8 cellular contexts compared by ENCODE assay signal in the genomic region with DNA sequence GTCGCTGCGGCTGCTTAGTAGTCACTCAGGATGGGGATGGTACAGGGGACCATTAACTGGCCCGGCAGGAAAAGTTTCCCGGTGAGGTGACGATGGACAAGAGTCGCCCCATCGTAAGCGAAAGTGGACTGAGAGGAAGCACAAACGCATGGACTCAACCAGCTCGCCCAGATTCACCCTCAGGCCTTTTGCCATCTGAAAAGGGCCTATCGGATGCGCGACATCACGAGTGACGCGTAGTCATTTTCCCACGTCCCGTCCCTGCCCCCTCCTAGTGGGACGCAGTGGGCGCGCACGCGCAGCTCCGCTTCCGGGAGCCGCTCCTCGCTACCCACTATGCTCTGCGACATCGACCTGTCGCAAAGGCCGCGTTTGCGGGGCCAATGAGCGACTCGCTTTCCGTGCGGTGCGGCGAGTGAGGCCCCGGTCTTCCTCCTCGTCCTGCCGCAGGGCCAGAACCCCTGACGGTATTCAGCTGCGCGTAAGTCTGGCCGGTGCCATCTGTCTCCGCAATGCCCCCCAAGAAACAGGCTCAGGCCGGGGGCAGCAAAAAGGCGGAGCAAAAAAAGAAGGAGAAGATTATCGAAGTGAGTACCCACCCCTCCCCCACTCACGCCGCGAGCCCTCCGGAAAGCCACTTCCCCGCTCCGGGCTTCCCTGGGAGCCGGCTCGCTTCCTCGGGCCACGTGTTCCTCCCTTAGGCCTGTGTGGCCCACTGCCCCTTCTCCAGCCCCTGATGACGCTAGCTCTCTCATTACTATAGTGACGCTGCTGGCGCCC. TPM values are rescaled to one million over a fixed set of nuclear protein-coding genes. Genes with fewer than 3 reads are reported as not detected.
A peak's percentile ranks its signal among the peaks of the same experiment; 100 is the strongest.
DNase-seq lines count a peak whose midpoint lies in the region; ATAC-seq and TF ChIP-seq lines count a peak whose summit lies in the region.

A gene (plus strand): TSS at position 390 of the 780 bp plus-strand sequence. CDS start 123 bp downstream, at position 513.

- peaks cover 51% of the 10 kb centered on the region for H3K79me2 ChIP-seq in smooth muscle cell (ENCODE audit: low read depth)

- no peaks in the 10 kb centered on the region for H3K27me3 ChIP-seq in smooth muscle cell (ENCODE audit: low read depth)

- 1% methylated on average over 58 of the region's 63 CpGs for whole genome bisulfite sequencing in smooth muscle cell (ENCODE audit: low lambda C conversion rate)

- no peaks in the 10 kb centered on the region for H3K36me3 Mint-ChIP-seq in WTC11

- no peaks in the 10 kb centered on the region for H3K9me3 Mint-ChIP-seq in WTC11

- H3K27ac Mint-ChIP-seq in WTC11, result peak within 1 kb of the TSS; percentile 99

- no peaks in the 10 kb centered on the region for H3K9me3 ChIP-seq in smooth muscle cell (replicated peaks; ENCODE audit: low read depth)

- H4K20me1 ChIP-seq in smooth muscle cell (ENCODE audit: low read depth), result peaks cover 43% of the 10 kb centered on the region

- H3K27ac ChIP-seq in smooth muscle cell (ENCODE audit: low read depth), result peak within 1 kb of the TSS; percentile 97

- peaks cover 31% of the 10 kb centered on the region for H3K4me1 ChIP-seq in smooth muscle cell (ENCODE audit: low read depth)

- TF ChIP-seq CTCF in AG04449 (IDR thresholded peaks at IDR 0.05; ENCODE audit: insufficient read depth, low read length, missing control alignments) (no peak), WTC11 (IDR thresholded peaks at IDR 0.05) (no peak), cardiac fibroblast (IDR thresholded peaks at IDR 0.05; ENCODE audit: low read depth, low read length) (no peak), smooth muscle cell (IDR thresholded peaks at IDR 0.05; ENCODE audit: borderline replicate concordance, insufficient read depth, poor library complexity, severe bottlenecking) (no peak)

- no peaks in the 10 kb centered on the region for H3F3A ChIP-seq in smooth muscle cell (ENCODE audit: low read depth)

- H3K4me3 ChIP-seq in AG04449 (ENCODE audit: low read depth, low read length) (peak within 1 kb of the TSS; percentile 82), cardiac fibroblast (replicated peaks in 1 of 2; ENCODE audit: low read depth in 2 of 2, low read length in 2 of 2) (peak within 1 kb of the TSS; percentile 75 to 83), smooth muscle cell (peak within 1 kb of the TSS; percentile 77)

- H3K9ac ChIP-seq in smooth muscle cell (ENCODE audit: low read depth), result peak within 1 kb of the TSS; percentile 96

- peak; percentile 92 for DNase-seq in AG04449 (ENCODE audit: low read depth, low spot score)
- peak; percentile 99 for DNase-seq in NCI-H226
- peak; percentile 92 for DNase-seq in WTC11 (ENCODE audit: low spot score)
- DNase-seq in cardiac fibroblast (ENCODE audit: low read depth in 2 of 2), result peak; percentile 98 to 99
- DNase-seq in iPS-NIHi11 (ENCODE audit: low spot score), result peak; percentile 95
- peak; percentile 89 for DNase-seq in smooth muscle cell (lab: John Stamatoyannopoulos, UW; ENCODE audit: unreplicated experiment)

- H3K4me3 Mint-ChIP-seq in WTC11, result peak within 1 kb of the TSS; percentile 99

- H3K4me1 Mint-ChIP-seq in WTC11, result peaks cover 44% of the 10 kb centered on the region

- no peaks in the 10 kb centered on the region for H3K36me3 ChIP-seq in smooth muscle cell (ENCODE audit: low read depth)

- POLR2A ChIA-PET in AG04449 (lab: Yijun Ruan, JAX), result interaction anchor here (0.7 to 1.4 kb wide), 6 partner anchors 13 to 104 kb away, joined by 3 to 11 read pairs (median 4); a partner anchor contains a TSS
- POLR2A ChIA-PET in WTC11 (lab: Charles Lee), result interaction anchor here (0.7 to 2.4 kb wide), 5 partner anchors 24 to 1195 kb away, joined by 3 to 16 read pairs (median 3); a partner anchor contains a TSS

- peak within 1 kb of the TSS; percentile 89 for H3K4me2 ChIP-seq in smooth muscle cell

- CTCF ChIA-PET in AG04449 (lab: Yijun Ruan, JAX) (interaction anchor here (0.9 to 1.9 kb wide), 2 partner anchors 17 to 156 kb away, joined by 3 to 14 read pairs; no protein-coding TSS in a partner anchor), WTC11 (lab: Charles Lee) (interaction anchor here (0.5 to 1.3 kb wide), 4 partner anchors 25 to 747 kb away, joined by 3 to 5 read pairs (median 4); a partner anchor contains a TSS)

- no peaks in the 10 kb centered on the region; the same call in 1 of the 2 replicates for H3K27me3 Mint-ChIP-seq in WTC11 (ENCODE audit: low read depth)

- ATAC-seq in GM18873 (IDR thresholded peaks at IDR 0.05; ENCODE audit: low FRiP score, unreplicated experiment) (peak; percentile 85), HG03139 (IDR thresholded peaks at IDR 0.05; ENCODE audit: unreplicated experiment) (peak; percentile 77), WTC11 (peak; percentile 91)

- H2AFZ ChIP-seq in smooth muscle cell (ENCODE audit: low read depth), result peak within 1 kb of the TSS; percentile 90

TF ChIP-seq in WTC11, 78 proteins besides CTCF, POLR2A, EP300 and RAD21 (continues in another document):
- TF ChIP-seq CREM (CRISPR knock-in tag; IDR thresholded peaks at IDR 0.05) (peak; percentile 83), ELF4 (CRISPR knock-in tag; IDR thresholded peaks at IDR 0.05; ENCODE audit: low read depth) (no peak), ZNF138 (CRISPR knock-in tag; conservative IDR thresholded peaks at IDR 0.05) (no peak), NFATC4 (CRISPR knock-in tag; IDR thresholded peaks at IDR 0.05) (no peak), SP1 (CRISPR knock-in tag; conservative IDR thresholded peaks at IDR 0.05) (peak; percentile 73), FOXJ3 (CRISPR knock-in tag; IDR thresholded peaks at IDR 0.05; ENCODE audit: borderline replicate concordance) (no peak), ZNF121 (CRISPR knock-in tag; IDR thresholded peaks at IDR 0.05) (no peak), CBFB (CRISPR knock-in tag; IDR thresholded peaks at IDR 0.05; ENCODE audit: low read depth) (no peak), ZNF263 (CRISPR knock-in tag; IDR thresholded peaks at IDR 0.05; ENCODE audit: low read depth) (no peak), JAZF1 (CRISPR knock-in tag; IDR thresholded peaks at IDR 0.05) (no peak), NR1H2 (CRISPR knock-in tag; IDR thresholded peaks at IDR 0.05) (no peak), ZNF416 (CRISPR knock-in tag; IDR thresholded peaks at IDR 0.05) (no peak)
- TF ChIP-seq, protein P1, sequence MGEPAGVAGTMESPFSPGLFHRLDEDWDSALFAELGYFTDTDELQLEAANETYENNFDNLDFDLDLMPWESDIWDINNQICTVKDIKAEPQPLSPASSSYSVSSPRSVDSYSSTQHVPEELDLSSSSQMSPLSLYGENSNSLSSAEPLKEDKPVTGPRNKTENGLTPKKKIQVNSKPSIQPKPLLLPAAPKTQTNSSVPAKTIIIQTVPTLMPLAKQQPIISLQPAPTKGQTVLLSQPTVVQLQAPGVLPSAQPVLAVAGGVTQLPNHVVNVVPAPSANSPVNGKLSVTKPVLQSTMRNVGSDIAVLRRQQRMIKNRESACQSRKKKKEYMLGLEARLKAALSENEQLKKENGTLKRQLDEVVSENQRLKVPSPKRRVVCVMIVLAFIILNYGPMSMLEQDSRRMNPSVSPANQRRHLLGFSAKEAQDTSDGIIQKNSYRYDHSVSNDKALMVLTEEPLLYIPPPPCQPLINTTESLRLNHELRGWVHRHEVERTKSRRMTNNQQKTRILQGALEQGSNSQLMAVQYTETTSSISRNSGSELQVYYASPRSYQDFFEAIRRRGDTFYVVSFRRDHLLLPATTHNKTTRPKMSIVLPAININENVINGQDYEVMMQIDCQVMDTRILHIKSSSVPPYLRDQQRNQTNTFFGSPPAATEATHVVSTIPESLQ (CRISPR knock-in tag; IDR thresholded peaks at IDR 0.05), result no peak
- TF ChIP-seq, protein P2, sequence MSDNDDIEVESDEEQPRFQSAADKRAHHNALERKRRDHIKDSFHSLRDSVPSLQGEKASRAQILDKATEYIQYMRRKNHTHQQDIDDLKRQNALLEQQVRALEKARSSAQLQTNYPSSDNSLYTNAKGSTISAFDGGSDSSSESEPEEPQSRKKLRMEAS (CRISPR knock-in tag; IDR thresholded peaks at IDR 0.05), result peak; percentile 97
- TF ChIP-seq, protein P3, sequence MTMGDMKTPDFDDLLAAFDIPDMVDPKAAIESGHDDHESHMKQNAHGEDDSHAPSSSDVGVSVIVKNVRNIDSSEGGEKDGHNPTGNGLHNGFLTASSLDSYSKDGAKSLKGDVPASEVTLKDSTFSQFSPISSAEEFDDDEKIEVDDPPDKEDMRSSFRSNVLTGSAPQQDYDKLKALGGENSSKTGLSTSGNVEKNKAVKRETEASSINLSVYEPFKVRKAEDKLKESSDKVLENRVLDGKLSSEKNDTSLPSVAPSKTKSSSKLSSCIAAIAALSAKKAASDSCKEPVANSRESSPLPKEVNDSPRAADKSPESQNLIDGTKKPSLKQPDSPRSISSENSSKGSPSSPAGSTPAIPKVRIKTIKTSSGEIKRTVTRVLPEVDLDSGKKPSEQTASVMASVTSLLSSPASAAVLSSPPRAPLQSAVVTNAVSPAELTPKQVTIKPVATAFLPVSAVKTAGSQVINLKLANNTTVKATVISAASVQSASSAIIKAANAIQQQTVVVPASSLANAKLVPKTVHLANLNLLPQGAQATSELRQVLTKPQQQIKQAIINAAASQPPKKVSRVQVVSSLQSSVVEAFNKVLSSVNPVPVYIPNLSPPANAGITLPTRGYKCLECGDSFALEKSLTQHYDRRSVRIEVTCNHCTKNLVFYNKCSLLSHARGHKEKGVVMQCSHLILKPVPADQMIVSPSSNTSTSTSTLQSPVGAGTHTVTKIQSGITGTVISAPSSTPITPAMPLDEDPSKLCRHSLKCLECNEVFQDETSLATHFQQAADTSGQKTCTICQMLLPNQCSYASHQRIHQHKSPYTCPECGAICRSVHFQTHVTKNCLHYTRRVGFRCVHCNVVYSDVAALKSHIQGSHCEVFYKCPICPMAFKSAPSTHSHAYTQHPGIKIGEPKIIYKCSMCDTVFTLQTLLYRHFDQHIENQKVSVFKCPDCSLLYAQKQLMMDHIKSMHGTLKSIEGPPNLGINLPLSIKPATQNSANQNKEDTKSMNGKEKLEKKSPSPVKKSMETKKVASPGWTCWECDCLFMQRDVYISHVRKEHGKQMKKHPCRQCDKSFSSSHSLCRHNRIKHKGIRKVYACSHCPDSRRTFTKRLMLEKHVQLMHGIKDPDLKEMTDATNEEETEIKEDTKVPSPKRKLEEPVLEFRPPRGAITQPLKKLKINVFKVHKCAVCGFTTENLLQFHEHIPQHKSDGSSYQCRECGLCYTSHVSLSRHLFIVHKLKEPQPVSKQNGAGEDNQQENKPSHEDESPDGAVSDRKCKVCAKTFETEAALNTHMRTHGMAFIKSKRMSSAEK (CRISPR knock-in tag; IDR thresholded peaks at IDR 0.05; ENCODE audit: borderline replicate concordance), result no peak
- TF ChIP-seq, protein P4, sequence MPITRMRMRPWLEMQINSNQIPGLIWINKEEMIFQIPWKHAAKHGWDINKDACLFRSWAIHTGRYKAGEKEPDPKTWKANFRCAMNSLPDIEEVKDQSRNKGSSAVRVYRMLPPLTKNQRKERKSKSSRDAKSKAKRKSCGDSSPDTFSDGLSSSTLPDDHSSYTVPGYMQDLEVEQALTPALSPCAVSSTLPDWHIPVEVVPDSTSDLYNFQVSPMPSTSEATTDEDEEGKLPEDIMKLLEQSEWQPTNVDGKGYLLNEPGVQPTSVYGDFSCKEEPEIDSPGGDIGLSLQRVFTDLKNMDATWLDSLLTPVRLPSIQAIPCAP (CRISPR knock-in tag; IDR thresholded peaks at IDR 0.05), result no peak

RNA-seq across cellular contexts. Expression of the gene that starts here (rescaled TPM):
- total RNA-seq in WTC11 (2021) (60.0 to 60.9 TPM (median 60.5 TPM) in 3 replicates), smooth muscle cell (57.1 and 93.8 TPM in 2 replicates)
- polyA plus RNA-seq in smooth muscle cell, result 67.7 and 86.7 TPM in 2 replicates

Comparison
In these comparisons a context has a peak if more than half of its experiments do, and no peak if none do; other contexts are left out.
1. Peak in every context shown above with its lines: DNase-seq, ATAC-seq, H3K4me3 ChIP-seq and H3K27ac ChIP-seq.